Comparison of ENCODE assay signal across 10 cellular contexts in genomic region chr4:53854991-53855885, GRCh38.
A peak's percentile ranks its signal among the peaks of the same experiment; 100 is the strongest.
DNase-seq lines count a peak whose midpoint lies in the region; ATAC-seq and TF ChIP-seq lines count a peak whose summit lies in the region.
"Had no signal": no experiment of that assay in that cellular context is flagged by ENCODE, and none has a peak within 500 bp of the region (broad histone marks: within the 10 kb centered on the region; RNA-seq: fewer than 3 reads in every experiment).

No MANE protein-coding gene starts in this region.

- TF ChIP-seq CTCF in fibroblast of pulmonary artery (IDR thresholded peaks at IDR 0.05; ENCODE audit: low read length, missing control alignments) = no peak

- ATAC-seq in GM18511 (IDR thresholded peaks at IDR 0.05; ENCODE audit: unreplicated experiment) = no peak
- ATAC-seq in GM18519 (IDR thresholded peaks at IDR 0.05; ENCODE audit: low FRiP score, unreplicated experiment) = no peak
- ATAC-seq: activated CD8-positive, alpha-beta T cell treated with anti-CD3 and anti-CD28 coated beads for 36 hours; Panc1 had no signal

- H3K4me3 ChIP-seq in fibroblast of pulmonary artery (replicated peaks; ENCODE audit: low read depth, low read length) = no peak overlapping the region
- H3K4me3 ChIP-seq in skeletal muscle cell (ENCODE audit: low read depth, low read length) = no peak overlapping the region

- DNase-seq in ELR (ENCODE audit: low read depth) (peak; percentile 42), OCI-M1 (lab: John Stamatoyannopoulos, UW) (peak; percentile 22), fibroblast of pulmonary artery (ENCODE audit: low read depth) (peak; percentile 54), skeletal muscle cell (ENCODE audit: low read depth) (peak; percentile 87), NCI-H187 treated with DMSO at 0.1 percent for 48 hours (lab: John Stamatoyannopoulos, UW) (no peak), HuH-7.5 (ENCODE audit: low spot score) (no peak)
- DNase-seq: activated CD8-positive, alpha-beta T cell treated with anti-CD3 and anti-CD28 coated beads for 36 hours had no signal

Comparison
In these comparisons a context has a peak if more than half of its experiments do, and no peak if none do; other contexts are left out.
1. DNase-seq: peak in ELR (single experiment), OCI-M1 (single experiment), fibroblast of pulmonary artery (single experiment) and skeletal muscle cell (single experiment); none in NCI-H187 treated with DMSO at 0.1 percent for 48 hours (single experiment) and HuH-7.5 (single experiment).